In the genomic region with DNA sequence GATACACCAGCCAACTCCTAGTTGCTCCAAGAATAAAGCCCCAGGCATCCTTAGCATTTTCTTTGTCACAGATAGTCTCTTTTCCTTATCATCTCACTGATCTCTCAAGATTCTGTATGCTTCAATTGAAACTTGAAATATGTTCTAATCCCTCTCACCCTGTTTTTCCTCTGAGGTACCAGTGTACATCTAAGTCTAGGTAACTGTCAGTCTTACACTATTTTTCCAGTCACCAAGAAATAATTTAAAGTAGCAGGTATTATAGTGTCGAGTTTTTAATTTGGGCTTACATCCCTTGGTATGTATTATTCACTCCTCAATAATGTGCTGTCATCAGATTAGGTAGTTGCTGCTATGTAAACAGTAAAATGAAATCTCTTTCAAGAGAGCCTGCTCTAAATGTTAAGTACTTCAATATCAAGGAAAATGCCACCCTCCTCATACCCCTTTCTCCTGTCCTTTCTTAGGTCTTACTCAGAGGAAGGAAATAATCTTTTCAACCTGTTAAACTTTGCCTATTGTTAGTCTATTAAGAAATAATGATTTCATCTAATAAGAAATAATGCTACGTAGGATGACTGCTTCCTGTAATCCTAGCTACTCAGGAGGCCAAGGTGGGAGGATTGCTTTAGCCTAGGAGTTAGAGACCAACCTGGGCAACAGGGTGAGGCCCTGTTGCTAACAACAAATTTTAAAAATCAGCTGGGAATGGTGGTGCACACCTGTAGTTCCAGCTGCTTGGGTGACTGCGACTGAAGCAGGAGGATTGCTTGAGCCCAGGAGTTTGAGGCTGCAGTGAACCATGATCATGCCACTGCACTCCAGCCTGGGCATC, we compare ENCODE assay signal across 1 cellular context.
TF ChIP-seq lines count a peak whose summit lies in the region.

No MANE protein-coding gene starts in this region.

TF ChIP-seq in endothelial cell of umbilical vein, 7 proteins besides CTCF, POLR2A, EP300 and RAD21:
- no peak for TF ChIP-seq MYC (IDR thresholded peaks at IDR 0.05; ENCODE audit: low read depth, low read length)
- peak; percentile 66 for TF ChIP-seq JUN (IDR thresholded peaks at IDR 0.05; ENCODE audit: borderline replicate concordance, insufficient read depth, insufficient read length, low read depth)
- peak; percentile 42 for TF ChIP-seq FOS (IDR thresholded peaks at IDR 0.05; ENCODE audit: borderline replicate concordance, insufficient read depth, low read length)
- TF ChIP-seq, protein P1, sequence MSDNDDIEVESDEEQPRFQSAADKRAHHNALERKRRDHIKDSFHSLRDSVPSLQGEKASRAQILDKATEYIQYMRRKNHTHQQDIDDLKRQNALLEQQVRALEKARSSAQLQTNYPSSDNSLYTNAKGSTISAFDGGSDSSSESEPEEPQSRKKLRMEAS (IDR thresholded peaks at IDR 0.05; ENCODE audit: insufficient read depth, insufficient read length): no peak
- TF ChIP-seq EZH2 (IDR thresholded peaks at IDR 0.05; ENCODE audit: borderline replicate concordance, low read depth, low read length, severe bottlenecking): no peak
- TF ChIP-seq GATA2 (IDR thresholded peaks at IDR 0.05; ENCODE audit: insufficient read depth, insufficient read length, low read depth, low read length): peak; percentile 60
- no peak for TF ChIP-seq POLR2AphosphoS5 (IDR thresholded peaks at IDR 0.05; ENCODE audit: insufficient read depth, low read depth, low read length)
TF ChIP-seq in endothelial cell of umbilical vein: peak in this region for 3.
